ENCODE assay signal across 8 cellular contexts in the genomic region with DNA sequence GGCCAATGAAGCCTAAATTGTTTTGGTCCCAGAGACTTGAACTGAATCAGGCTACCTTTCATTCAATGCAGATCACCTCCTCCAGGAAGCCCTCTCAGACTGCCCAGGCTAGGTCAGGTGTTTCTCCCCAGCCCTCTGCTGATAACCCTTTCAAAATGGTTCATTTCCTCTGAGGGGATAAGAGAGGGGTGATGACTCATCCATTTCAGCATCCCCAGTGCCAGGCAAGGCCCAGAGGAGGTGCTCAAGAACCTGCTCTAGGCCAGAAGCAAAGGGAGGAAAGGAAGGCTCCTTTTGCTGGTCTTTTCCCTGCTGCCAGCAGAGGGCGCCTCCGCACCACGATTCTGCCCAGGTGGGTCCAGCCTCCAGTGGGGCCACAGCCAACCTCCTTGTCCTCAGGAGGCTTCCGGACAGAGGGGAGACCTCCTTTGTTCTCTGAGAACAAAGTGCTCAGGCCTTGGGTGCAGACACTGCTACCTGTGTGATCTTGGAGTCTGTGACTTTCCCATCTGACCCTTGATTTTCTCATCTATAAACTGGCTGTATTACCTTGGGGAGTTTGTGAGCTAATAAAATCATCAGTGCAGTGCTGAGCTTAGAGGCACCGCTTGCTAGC. TPM values are rescaled to one million over a fixed set of nuclear protein-coding genes. Genes with fewer than 3 reads are reported as not detected.
DNase-seq lines count a peak whose midpoint lies in the region; ATAC-seq and TF ChIP-seq lines count a peak whose summit lies in the region.

No MANE protein-coding gene starts in this region.

- H3K27me3 ChIP-seq in HUES64 (ENCODE audit: insufficient read depth, low read length), result no peaks in the 10 kb centered on the region

- peak overlapping the region; percentile 36; the same call in 1 of the 2 replicates for H3K27ac ChIP-seq in HUES64 (ENCODE audit: low read depth, low read length)

- H3K9ac ChIP-seq in HUES64 (ENCODE audit: low read depth, low read length), result no peak overlapping the region

- DNase-seq in DMS 273 treated with DMSO at 0.1 percent for 48 hours (lab: John Stamatoyannopoulos, UW) (peak; percentile 50), SK-MEL-5 (ENCODE audit: low read depth, low spot score) (peak; percentile 79), glutamatergic neuron (peak; percentile 81), posterior cingulate gyrus (peak; percentile 42 to 94 (median 70)), ureter (ENCODE audit: low spot score) (peak; percentile 53)
- DNase-seq in activated naive CD4-positive, alpha-beta T cell (lab: John Stamatoyannopoulos, UW), result peak; percentile 14 to 53 (median 20)

- H3K36me3 ChIP-seq in HUES64 (ENCODE audit: insufficient read depth, low read length), result no peaks in the 10 kb centered on the region

- H3K9me3 ChIP-seq in HUES64 (ENCODE audit: insufficient read depth, low read depth, low read length), result peaks cover 2% of the 10 kb centered on the region; the same call in 1 of the 2 replicates

- peak; percentile 90 for TF ChIP-seq CTCF in glutamatergic neuron (IDR thresholded peaks at IDR 0.05; ENCODE audit: partially characterized antibody, unreplicated experiment)

- H3K36me3 Mint-ChIP-seq in glutamatergic neuron (ENCODE audit: unreplicated experiment), result no peaks in the 10 kb centered on the region

- no peaks in the 10 kb centered on the region for H3K4me1 Mint-ChIP-seq in glutamatergic neuron (ENCODE audit: low read depth, unreplicated experiment)

- WGBS in HUES64, result 21% methylated on average over 5 of the region's 5 CpGs

- no peak overlapping the region for H3K4me3 Mint-ChIP-seq in glutamatergic neuron (ENCODE audit: unreplicated experiment)

- H3K4me3 ChIP-seq in HUES64 (ENCODE audit: low read length), result no peak overlapping the region

- no peak for ATAC-seq in HG03095 (IDR thresholded peaks at IDR 0.05; ENCODE audit: unreplicated experiment)

- H3K27me3 Mint-ChIP-seq in glutamatergic neuron (ENCODE audit: unreplicated experiment), result peaks cover 4% of the 10 kb centered on the region

- intact Hi-C loops in posterior cingulate gyrus (cut with DNase I), result loop anchor here (10.0 kb wide), 1 partner anchor 1091 kb away; no protein-coding TSS in a partner anchor

- in situ Hi-C loops in SK-MEL-5 (cut with HindIII; ENCODE audit: low pct_unique_long_range_greater_than_20kb, low sequenced_read_pairs), result no loop called here

- H3K27ac Mint-ChIP-seq in glutamatergic neuron (ENCODE audit: unreplicated experiment), result no peak overlapping the region

- peaks cover 4% of the 10 kb centered on the region for H3K9me3 Mint-ChIP-seq in glutamatergic neuron (ENCODE audit: unreplicated experiment)

- H3K4me1 ChIP-seq in HUES64 (ENCODE audit: insufficient read depth, low read length), result no peaks in the 10 kb centered on the region

RNA-seq across cellular contexts. Expression of a gene that starts 45.3 kb away (rescaled TPM):
- polyA plus RNA-seq in HUES64 (2013, experiment 1 of 2), result 13.5 TPM
- 13.4 TPM for polyA plus RNA-seq in HUES64 (2013, experiment 2 of 2)
- 4.2 and 4.4 TPM in 2 replicates for total RNA-seq in SK-MEL-5 (2014; rRNA removed; shearing (Covaris generic))
- polyA plus RNA-seq in SK-MEL-5 (2015; cell fraction: cytosol; rRNA removed), result 6.8 and 9.3 TPM in 2 replicates
- polyA plus RNA-seq in SK-MEL-5 (2015; cell fraction: nucleus; rRNA removed), result 15.1 and 28.3 TPM in 2 replicates
- total RNA-seq in glutamatergic neuron (ENCODE audit: unreplicated experiment) (89.8 TPM), ureter (166 TPM)

RNA-seq across cellular contexts. Expression of a gene that starts 54.7 kb away (rescaled TPM):
- polyA plus RNA-seq in HUES64 (2013, experiment 1 of 2), result 225 TPM
- 198 TPM for polyA plus RNA-seq in HUES64 (2013, experiment 2 of 2)
- total RNA-seq in SK-MEL-5 (2014; rRNA removed; shearing (Covaris generic)), result 46.3 and 49.0 TPM in 2 replicates
- polyA plus RNA-seq in SK-MEL-5 (2015; cell fraction: cytosol; rRNA removed), result 98.4 and 127 TPM in 2 replicates
- 123 and 131 TPM in 2 replicates for polyA plus RNA-seq in SK-MEL-5 (2015; cell fraction: nucleus; rRNA removed)
- total RNA-seq in glutamatergic neuron (ENCODE audit: unreplicated experiment), result 132 TPM
- 85.2 TPM for total RNA-seq in ureter

Comparison
In these comparisons a context has a peak if more than half of its experiments do, and no peak if none do; other contexts are left out.
1. DNase-seq: peak in every context shown above with its lines; median percentile 81 in glutamatergic neuron; 79 in SK-MEL-5; 70 in posterior cingulate gyrus; 53 in ureter; 50 in DMS 273 treated with DMSO at 0.1 percent for 48 hours; 20 in activated naive CD4-positive, alpha-beta T cell.
2. RNA of a gene that starts 45.3 kb away (total RNA-seq): 166 TPM in ureter (single experiment) and 89.8 TPM in glutamatergic neuron (single experiment); 4.2 to 4.4 TPM in SK-MEL-5; every median in the first group is over 10 times any median in the second.